ENCODE assay signal across 10 cellular contexts in the genomic region with DNA sequence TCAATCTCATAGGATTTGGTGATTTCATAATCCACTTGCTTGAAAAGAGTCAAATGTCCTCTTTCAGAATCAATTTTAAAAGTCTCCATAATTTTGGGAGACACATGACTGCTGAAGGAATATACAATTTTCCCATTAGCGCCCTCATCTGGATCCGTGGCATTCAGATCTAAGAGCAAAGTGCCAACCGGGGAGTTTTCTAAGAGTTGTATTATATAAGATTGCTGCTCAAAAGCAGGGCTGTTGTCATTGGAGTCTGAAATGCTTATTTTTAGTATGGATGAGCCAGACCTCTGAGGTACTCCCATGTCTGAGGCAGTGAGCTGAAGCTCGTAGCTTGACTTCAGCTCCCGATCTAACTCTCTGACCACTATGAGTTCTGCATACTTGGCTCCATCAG. TPM values are rescaled to one million over a fixed set of nuclear protein-coding genes. Genes with fewer than 3 reads are reported as not detected.
DNase-seq lines count a peak whose midpoint lies in the region; ATAC-seq and TF ChIP-seq lines count a peak whose summit lies in the region.
"Had no signal": no experiment of that assay in that cellular context is flagged by ENCODE, and none has a peak within 500 bp of the region (broad histone marks: within the 10 kb centered on the region; RNA-seq: fewer than 3 reads in every experiment).

No MANE protein-coding gene starts in this region.

- no peaks in the 10 kb centered on the region for H3K79me2 ChIP-seq in OCI-LY7 (ENCODE audit: insufficient read depth, low read depth, low read length)

- H3K27ac ChIP-seq in AG04450 (ENCODE audit: low read depth, low read length) (no peak overlapping the region), OCI-LY7 (ENCODE audit: low read depth, low read length, poor library complexity, severe bottlenecking) (no peak overlapping the region)

- no peaks in the 10 kb centered on the region for H3K27me3 ChIP-seq in AG04450 (ENCODE audit: control insufficient read depth, insufficient read depth, low read length)

- H3K9me3 ChIP-seq in AG04450 (ENCODE audit: control insufficient read depth, insufficient read depth, low read length) (no peaks in the 10 kb centered on the region), OCI-LY7 (ENCODE audit: low read length) (no peaks in the 10 kb centered on the region)
- H3K9me3 ChIP-seq: pancreas had no signal

- H3K9me2 ChIP-seq in OCI-LY7 (ENCODE audit: insufficient read depth, low read length) = no peaks in the 10 kb centered on the region

- no peaks in the 10 kb centered on the region for H3K4me1 ChIP-seq in OCI-LY7 (ENCODE audit: insufficient read depth, low read length, poor library complexity, severe bottlenecking)
- H3K4me1 ChIP-seq: pancreas had no signal

- no peak overlapping the region for H3K4me2 ChIP-seq in OCI-LY7 (ENCODE audit: low read length)

- no peak for DNase-seq in AG04450 (ENCODE audit: low read depth, low spot score)
- DNase-seq in OCI-LY7 (ENCODE audit: low spot score) = no peak
- DNase-seq in fibroblast of the conjunctiva (ENCODE audit: low read depth) = peak; percentile 67
- no peak for DNase-seq in omental fat pad (ENCODE audit: low spot score)
- no peak for DNase-seq in RPMI8226
- DNase-seq in RKO (ENCODE audit: low spot score) = no peak
- DNase-seq in activated CD4-positive, CD25-positive, alpha-beta regulatory T cell treated with anti-CD3 and anti-CD28 coated beads, Interleukin-2, amount 50 U/mL, for 72 hours = no peak
- DNase-seq in NCI-H446 treated with DMSO at 0.1 percent for 48 hours (lab: John Stamatoyannopoulos, UW) = no peak
- DNase-seq: DND-41, pancreas had no signal

- H4K20me1 ChIP-seq in OCI-LY7 (ENCODE audit: insufficient read depth, low read length) = no peaks in the 10 kb centered on the region

- intact Hi-C loops in OCI-LY7 (cut with micrococcal nuclease; ENCODE audit: unreplicated experiment) = no loop called here

- no TSS peak for BruUV-seq in OCI-LY7 (replicated peaks; lab: Mats Ljungman, UMichigan)

- no peak overlapping the region for H2AFZ ChIP-seq in OCI-LY7 (ENCODE audit: low read length)

- CTCF ChIA-PET in AG04450 (lab: Charles Lee) = interaction anchor here (0.6 to 2.0 kb wide), 11 partner anchors 9 to 1149 kb away, joined by 3 to 5 read pairs (median 4); no protein-coding TSS in a partner anchor
- CTCF ChIA-PET in OCI-LY7 (lab: Charles Lee; ENCODE audit: unreplicated experiment) = no interaction called here

- TF ChIP-seq CTCF in AG04450 (IDR thresholded peaks at IDR 0.05; ENCODE audit: low read depth, low read length) (peak; percentile 67), OCI-LY7 (conservative IDR thresholded peaks at IDR 0.05; ENCODE audit: low read length) (0 out of 2 replicates have a peak, but pooled peaks have one; percentile 21), omental fat pad (IDR thresholded peaks at IDR 0.05) (no peak)

- no peaks in the 10 kb centered on the region for H3K36me3 ChIP-seq in OCI-LY7 (ENCODE audit: insufficient read depth, low read length)
- H3K36me3 ChIP-seq: pancreas had no signal

- POLR2A ChIA-PET in AG04450 (lab: Yijun Ruan, JAX) (interaction anchor here (0.6 to 3.5 kb wide), 3 partner anchors 14 to 132 kb away, joined by 3 to 21 read pairs (median 13); no protein-coding TSS in a partner anchor), OCI-LY7 (lab: Charles Lee) (no interaction called here)

- ATAC-seq in omental fat pad (ENCODE audit: low FRiP score) = peak; percentile 34

- H3K4me3 ChIP-seq in AG04450 (ENCODE audit: low read depth, low read length) (peak overlapping the region; percentile 77), OCI-LY7 (ENCODE audit: low read depth, low read length, poor library complexity, severe bottlenecking) (no peak overlapping the region)

RNA-seq across cellular contexts. Expression of a gene that starts 1.2 kb away (rescaled TPM):
- 204 and 255 TPM in 2 replicates for polyA plus RNA-seq in AG04450 (2011; rRNA removed)
- polyA minus RNA-seq in AG04450 (2011; rRNA and poly(A)+ RNA removed) = 496 and 512 TPM in 2 replicates
- not detected in 2 replicates for total RNA-seq in OCI-LY7 (2014; rRNA removed; shearing (Covaris generic))
- total RNA-seq in OCI-LY7 (2022) = not detected in 2 replicates
- total RNA-seq in omental fat pad = 10 to 100 TPM; 38.9 to 74.1 (median 55.9) TPM

Comparison
In these comparisons a context has a peak if more than half of its experiments do, and no peak if none do; other contexts are left out.
1. CTCF ChIP-seq: peak in AG04450 (single experiment) and OCI-LY7 (single experiment); none in omental fat pad (0 of 3).
2. RNA of a gene that starts 1.2 kb away (total RNA-seq): 38.9 to 74.1 TPM in omental fat pad; not detected in OCI-LY7; every median in the first group is over 10 times any median in the second.